In genomic region chr2:28821295-28821958, GRCh38 we compare ENCODE assay signal across 1 cellular context.
TF ChIP-seq lines count a peak whose summit lies in the region.

No MANE protein-coding gene starts in this region.

TF ChIP-seq in GM23338, 12 proteins besides CTCF, POLR2A, EP300 and RAD21 (continued from another document):
- TF ChIP-seq, protein P1, sequence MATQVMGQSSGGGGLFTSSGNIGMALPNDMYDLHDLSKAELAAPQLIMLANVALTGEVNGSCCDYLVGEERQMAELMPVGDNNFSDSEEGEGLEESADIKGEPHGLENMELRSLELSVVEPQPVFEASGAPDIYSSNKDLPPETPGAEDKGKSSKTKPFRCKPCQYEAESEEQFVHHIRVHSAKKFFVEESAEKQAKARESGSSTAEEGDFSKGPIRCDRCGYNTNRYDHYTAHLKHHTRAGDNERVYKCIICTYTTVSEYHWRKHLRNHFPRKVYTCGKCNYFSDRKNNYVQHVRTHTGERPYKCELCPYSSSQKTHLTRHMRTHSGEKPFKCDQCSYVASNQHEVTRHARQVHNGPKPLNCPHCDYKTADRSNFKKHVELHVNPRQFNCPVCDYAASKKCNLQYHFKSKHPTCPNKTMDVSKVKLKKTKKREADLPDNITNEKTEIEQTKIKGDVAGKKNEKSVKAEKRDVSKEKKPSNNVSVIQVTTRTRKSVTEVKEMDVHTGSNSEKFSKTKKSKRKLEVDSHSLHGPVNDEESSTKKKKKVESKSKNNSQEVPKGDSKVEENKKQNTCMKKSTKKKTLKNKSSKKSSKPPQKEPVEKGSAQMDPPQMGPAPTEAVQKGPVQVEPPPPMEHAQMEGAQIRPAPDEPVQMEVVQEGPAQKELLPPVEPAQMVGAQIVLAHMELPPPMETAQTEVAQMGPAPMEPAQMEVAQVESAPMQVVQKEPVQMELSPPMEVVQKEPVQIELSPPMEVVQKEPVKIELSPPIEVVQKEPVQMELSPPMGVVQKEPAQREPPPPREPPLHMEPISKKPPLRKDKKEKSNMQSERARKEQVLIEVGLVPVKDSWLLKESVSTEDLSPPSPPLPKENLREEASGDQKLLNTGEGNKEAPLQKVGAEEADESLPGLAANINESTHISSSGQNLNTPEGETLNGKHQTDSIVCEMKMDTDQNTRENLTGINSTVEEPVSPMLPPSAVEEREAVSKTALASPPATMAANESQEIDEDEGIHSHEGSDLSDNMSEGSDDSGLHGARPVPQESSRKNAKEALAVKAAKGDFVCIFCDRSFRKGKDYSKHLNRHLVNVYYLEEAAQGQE (IDR thresholded peaks at IDR 0.05; ENCODE audit: unreplicated experiment), result no peak
